ENCODE assay signal across 8 cellular contexts in the genomic region with DNA sequence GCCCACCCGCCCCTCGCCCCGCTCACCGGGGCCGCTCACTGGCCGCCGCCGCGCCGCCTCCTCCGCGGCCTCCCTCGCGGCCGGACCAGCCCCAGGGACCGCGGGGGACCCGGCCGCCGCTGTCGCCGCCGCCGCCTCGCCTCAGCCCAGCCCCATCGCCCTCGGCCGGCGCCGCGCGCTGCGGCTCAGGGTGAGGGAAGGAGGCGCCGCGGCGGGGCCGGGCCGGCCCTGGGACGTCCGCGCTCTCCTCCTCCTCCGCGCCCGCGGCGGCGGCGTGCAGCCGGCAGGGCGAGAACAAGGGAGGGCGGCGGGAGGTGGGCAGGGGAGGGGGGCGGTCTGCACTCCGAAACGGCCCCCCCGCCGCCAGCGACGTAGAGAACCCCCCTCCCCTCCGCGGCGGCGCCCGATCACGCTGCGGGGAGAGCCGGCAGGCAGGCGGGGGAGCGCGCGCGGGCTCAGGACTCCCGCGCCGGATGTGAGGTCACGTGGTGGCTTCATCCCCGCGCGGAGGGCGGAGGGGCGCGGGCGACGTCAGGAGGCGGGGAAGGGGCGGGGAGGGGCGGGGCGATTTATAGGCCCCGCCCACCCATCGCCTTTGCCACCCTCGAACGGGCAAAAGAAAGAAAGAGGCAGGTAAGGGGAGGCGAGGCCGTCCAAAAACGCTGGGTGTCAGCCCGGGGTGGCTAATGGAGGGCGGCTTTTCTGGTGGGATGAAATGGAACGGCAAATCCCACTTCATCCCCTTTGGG.
DNase-seq lines count a peak whose midpoint lies in the region; ATAC-seq lines count a peak whose summit lies in the region.

A gene (minus strand): TSS at position 463 of the 749 bp plus-strand sequence. CDS start 24,812 bp downstream, outside the sequence.

- peak; percentile 96 for DNase-seq in AG08395 (ENCODE audit: low spot score)
- DNase-seq in NCI-H345 treated with DMSO at 0.1 percent for 48 hours (lab: John Stamatoyannopoulos, UW; ENCODE audit: unreplicated experiment), result peak; percentile 90
- DNase-seq in activated CD4-positive, CD25-positive, alpha-beta regulatory T cell treated with anti-CD3 and anti-CD28 coated beads, Interleukin-2, amount 50 U/mL, for 16 hours (ENCODE audit: low read depth, low spot score), result peak; percentile 77
- DNase-seq in central memory CD4-positive, alpha-beta T cell, result peak; percentile 90
- peak; percentile 89 for DNase-seq in iris pigment epithelial cell (ENCODE audit: low read depth)
- DNase-seq in stimulated activated CD4-positive, alpha-beta T cell treated with anti-CD3 and anti-CD28 coated beads, Interleukin-12 subunit alpha, Interleukin-12 subunit beta, amount 100 ng/mL, for 48 hours (ENCODE audit: low read depth in 2 of 3, low spot score in 1 of 3), result peak; percentile 75 to 83 (median 81)

- ATAC-seq in GM19023 (IDR thresholded peaks at IDR 0.05; ENCODE audit: unreplicated experiment) (peak; percentile 70), HG03196 (IDR thresholded peaks at IDR 0.05; ENCODE audit: unreplicated experiment) (peak; percentile 75)

Comparison
In these comparisons a context has a peak if more than half of its experiments do, and no peak if none do; other contexts are left out.
1. Peak in every context shown above with its lines: DNase-seq and ATAC-seq.